ENCODE assay signal across 17 cellular contexts in the genomic region with DNA sequence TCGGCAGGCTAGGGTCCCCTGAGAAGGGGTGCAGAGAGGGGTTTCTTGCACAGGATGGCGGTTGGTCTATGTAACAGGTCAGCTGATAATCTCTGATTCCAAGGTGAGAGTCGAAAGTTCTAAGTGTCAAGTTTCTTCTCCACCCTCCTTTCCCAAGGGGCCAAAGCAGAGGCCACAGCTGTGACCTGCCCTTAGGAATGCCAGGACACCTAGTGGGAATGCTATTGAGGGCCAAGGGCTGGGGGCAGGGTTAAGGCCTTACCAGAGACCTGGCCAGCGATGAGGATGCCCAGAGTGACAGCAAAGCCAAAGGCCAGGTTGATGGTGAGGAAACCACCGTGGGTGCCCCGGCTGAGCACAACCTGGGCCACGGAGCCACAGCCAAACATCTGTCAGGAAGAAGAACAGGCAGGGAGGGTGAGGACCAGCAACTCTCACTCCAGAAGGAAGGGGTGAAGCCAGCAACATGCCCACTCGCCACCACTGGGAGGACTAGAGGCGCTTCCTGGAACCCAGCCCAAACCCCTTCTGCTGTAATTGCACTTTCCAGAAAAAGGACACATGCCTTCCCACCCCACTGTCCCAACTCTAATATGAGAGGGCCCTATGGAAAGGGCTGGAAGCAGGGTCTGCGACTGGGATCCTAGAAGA. TPM values are rescaled to one million over a fixed set of nuclear protein-coding genes. Genes with fewer than 3 reads are reported as not detected.
DNase-seq lines count a peak whose midpoint lies in the region; ATAC-seq and TF ChIP-seq lines count a peak whose summit lies in the region.
"Had no signal": no experiment of that assay in that cellular context is flagged by ENCODE, and none has a peak within 500 bp of the region (broad histone marks: within the 10 kb centered on the region; RNA-seq: fewer than 3 reads in every experiment).

No MANE protein-coding gene starts in this region.

- peaks cover 46% of the 10 kb centered on the region for H3K4me1 Mint-ChIP-seq in CD8-positive, alpha-beta T cell (ENCODE audit: low read depth)
- peaks cover 55 to 71% (median 56%) of the 10 kb centered on the region in 3 donors for H3K4me1 Mint-ChIP-seq in T-cell

- intact Hi-C loops in CD8-positive, alpha-beta T cell (cut with DNase I, micrococcal nuclease) = loop anchor here in 1 of 2 experiments (10.0 kb wide), 1 partner anchor 149 kb away; a partner anchor contains a TSS
- intact Hi-C loops in uterus (cut with DNase I; ENCODE audit: low total_unique reads) = no loop called here

- H3K9me3 Mint-ChIP-seq in CD8-positive, alpha-beta T cell = no peaks in the 10 kb centered on the region
- H3K9me3 Mint-ChIP-seq in T-cell = no peaks in the 10 kb centered on the region
- H3K9me3 Mint-ChIP-seq: activated T-cell treated with anti-CD3 and anti-CD28 coated beads, Interleukin-2, amount 50 U/mL, for 72 hours had no signal

- H3K36me3 Mint-ChIP-seq in CD8-positive, alpha-beta T cell = peaks cover 55% of the 10 kb centered on the region
- peaks cover 26% of the 10 kb centered on the region for H3K36me3 Mint-ChIP-seq in T-cell

- H3K4me1 ChIP-seq in CD8-positive, alpha-beta T cell (ENCODE audit: insufficient read depth, low read length) = peaks cover 35% of the 10 kb centered on the region
- H3K4me1 ChIP-seq in liver (ENCODE audit: control insufficient read depth in 4 of 4, insufficient read depth in 4 of 4, low read length in 3 of 4) (peaks cover 12 to 44% (median 24%) of the 10 kb centered on the region in 4 donors), uterus (peaks cover 0 to 9% of the 10 kb centered on the region in 2 donors)

- TF ChIP-seq RAD21 in liver (IDR thresholded peaks at IDR 0.05) = no peak

- in situ Hi-C loops in GM13977 (cut with MboI; ENCODE audit: low pct_unique_long_range_greater_than_20kb, low sequenced_read_pairs, unreplicated experiment) = no loop called here

- no peak for DNase-seq in CD8-positive, alpha-beta T cell
- DNase-seq in T-cell (no peak), GM13977 (ENCODE audit: low spot score) (no peak), uterus (no peak)
- DNase-seq in stimulated activated CD4-positive, alpha-beta T cell treated with anti-CD3 and anti-CD28 coated beads, Interleukin-4, amount 100 ng/mL, for 4 hours = no peak
- DNase-seq: activated CD4-positive, alpha-beta T cell treated with anti-CD3 and anti-CD28 coated beads, Interleukin-2, amount 50 U/mL, for 48 hours; activated T-cell treated with anti-CD3 and anti-CD28 coated beads, Interleukin-2, amount 50 U/mL, for 72 hours; AML-193; KBM-7; left colon; NCI-H1092; NCI-H526 treated with DMSO at 0.1 percent for 48 hours had no signal

- no peak overlapping the region for H3K4me3 ChIP-seq in CD8-positive, alpha-beta T cell (ENCODE audit: low read depth, low read length)
- H3K4me3 ChIP-seq in liver (ENCODE audit: low read depth in 1 of 3, low read length in 3 of 3) (no peak overlapping the region), uterus (no peak overlapping the region)

- no peak for ATAC-seq in CD8-positive, alpha-beta T cell
- ATAC-seq in T-cell (replicated peaks in 1 of 4) (no peak), HG03521 (IDR thresholded peaks at IDR 0.05; ENCODE audit: unreplicated experiment) (no peak)
- ATAC-seq: activated T-cell treated with anti-CD3 and anti-CD28 coated beads, Interleukin-2, amount 50 U/mL, for 72 hours; left colon; Panc1; SK-N-SH treated with all-trans-retinoic acid at 6 μM for 48 hours had no signal

- H3K9ac ChIP-seq in liver (ENCODE audit: low read depth in 1 of 2, low read length in 2 of 2) = no peak overlapping the region

- peak overlapping the region; percentile 82 for H3K27ac ChIP-seq in 22Rv1
- H3K27ac ChIP-seq in CD8-positive, alpha-beta T cell (ENCODE audit: low read depth, low read length) = no peak overlapping the region
- peak overlapping the region; percentile 42 to 70 for H3K27ac ChIP-seq in liver (ENCODE audit: low read depth in 1 of 2, low read length in 2 of 2)
- H3K27ac ChIP-seq in uterus = no peak overlapping the region

- no peaks in the 10 kb centered on the region for H3K27me3 Mint-ChIP-seq in CD8-positive, alpha-beta T cell (ENCODE audit: low read depth)
- H3K27me3 Mint-ChIP-seq in T-cell = no peaks in the 10 kb centered on the region

- H3K4me3 Mint-ChIP-seq in CD8-positive, alpha-beta T cell = no peak overlapping the region
- peak overlapping the region in 1 of 3 donors; percentile 94 for H3K4me3 Mint-ChIP-seq in T-cell
- H3K4me3 Mint-ChIP-seq: activated T-cell treated with anti-CD3 and anti-CD28 coated beads, Interleukin-2, amount 50 U/mL, for 72 hours had no signal

- no peak for TF ChIP-seq POLR2A in uterus (IDR thresholded peaks at IDR 0.05)

- TF ChIP-seq CTCF in 22Rv1 (IDR thresholded peaks at IDR 0.05) = no peak
- no peak for TF ChIP-seq CTCF in CD8-positive, alpha-beta T cell (IDR thresholded peaks at IDR 0.05)
- no peak for TF ChIP-seq CTCF in liver (IDR thresholded peaks at IDR 0.05; ENCODE audit: low read depth, low read length, missing input control)
- no peak for TF ChIP-seq CTCF in GM13977 (IDR thresholded peaks at IDR 0.05; ENCODE audit: extremely low read depth, insufficient read depth, missing control alignments)
- no peak for TF ChIP-seq CTCF in uterus (IDR thresholded peaks at IDR 0.05)

- CTCF ChIA-PET in CD8-positive, alpha-beta T cell (lab: Charles Lee) = interaction anchor here (1.1 to 9.7 kb wide), 6 partner anchors 9 to 69 kb away, joined by 3 to 70 read pairs (median 16); no protein-coding TSS in a partner anchor
- CTCF ChIA-PET in T-cell (lab: Charles Lee) = interaction anchor here (0.6 to 1.8 kb wide), 4 partner anchors 23 to 38 kb away, joined by 3 to 6 read pairs (median 3); no protein-coding TSS in a partner anchor

- POLR2A ChIA-PET in CD8-positive, alpha-beta T cell (lab: Charles Lee) = no interaction called here
- POLR2A ChIA-PET in T-cell (lab: Charles Lee) = no interaction called here

- WGBS in liver = 69% methylated on average over 10 of the region's 10 CpGs

- H3K27ac Mint-ChIP-seq in CD8-positive, alpha-beta T cell = peak overlapping the region; percentile 81
- peak overlapping the region; percentile 92 to 98 for H3K27ac Mint-ChIP-seq in T-cell
- H3K27ac Mint-ChIP-seq: activated T-cell treated with anti-CD3 and anti-CD28 coated beads, Interleukin-2, amount 50 U/mL, for 72 hours had no signal

- peaks cover 27% of the 10 kb centered on the region for H3K36me3 ChIP-seq in CD8-positive, alpha-beta T cell (ENCODE audit: insufficient read depth, low read length)
- H3K36me3 ChIP-seq in liver (ENCODE audit: control insufficient read depth in 4 of 4, insufficient read depth in 3 of 4, low read depth in 1 of 4, low read length in 3 of 4) = peaks cover 12 to 20% (median 16%) of the 10 kb centered on the region in 4 donors
- no peaks in the 10 kb centered on the region for H3K36me3 ChIP-seq in uterus

- H3K27me3 ChIP-seq in CD8-positive, alpha-beta T cell (ENCODE audit: insufficient read depth, low read length) = no peaks in the 10 kb centered on the region
- no peaks in the 10 kb centered on the region for H3K27me3 ChIP-seq in liver (ENCODE audit: control insufficient read depth in 4 of 4, insufficient read depth in 4 of 4, low read length in 3 of 4)
- H3K27me3 ChIP-seq in uterus = no peaks in the 10 kb centered on the region

- H3K9me3 ChIP-seq in CD8-positive, alpha-beta T cell (ENCODE audit: low read length) = no peaks in the 10 kb centered on the region
- no peaks in the 10 kb centered on the region for H3K9me3 ChIP-seq in liver (ENCODE audit: control insufficient read depth in 4 of 4, low read length in 3 of 4)
- H3K9me3 ChIP-seq in uterus = no peaks in the 10 kb centered on the region

TF ChIP-seq in liver, 16 proteins besides CTCF, POLR2A, EP300 and RAD21 (continues in another document):
- TF ChIP-seq, protein P1, sequence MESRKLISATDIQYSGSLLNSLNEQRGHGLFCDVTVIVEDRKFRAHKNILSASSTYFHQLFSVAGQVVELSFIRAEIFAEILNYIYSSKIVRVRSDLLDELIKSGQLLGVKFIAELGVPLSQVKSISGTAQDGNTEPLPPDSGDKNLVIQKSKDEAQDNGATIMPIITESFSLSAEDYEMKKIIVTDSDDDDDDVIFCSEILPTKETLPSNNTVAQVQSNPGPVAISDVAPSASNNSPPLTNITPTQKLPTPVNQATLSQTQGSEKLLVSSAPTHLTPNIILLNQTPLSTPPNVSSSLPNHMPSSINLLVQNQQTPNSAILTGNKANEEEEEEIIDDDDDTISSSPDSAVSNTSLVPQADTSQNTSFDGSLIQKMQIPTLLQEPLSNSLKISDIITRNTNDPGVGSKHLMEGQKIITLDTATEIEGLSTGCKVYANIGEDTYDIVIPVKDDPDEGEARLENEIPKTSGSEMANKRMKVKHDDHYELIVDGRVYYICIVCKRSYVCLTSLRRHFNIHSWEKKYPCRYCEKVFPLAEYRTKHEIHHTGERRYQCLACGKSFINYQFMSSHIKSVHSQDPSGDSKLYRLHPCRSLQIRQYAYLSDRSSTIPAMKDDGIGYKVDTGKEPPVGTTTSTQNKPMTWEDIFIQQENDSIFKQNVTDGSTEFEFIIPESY (IDR thresholded peaks at IDR 0.05) = no peak
- TF ChIP-seq, protein P2, sequence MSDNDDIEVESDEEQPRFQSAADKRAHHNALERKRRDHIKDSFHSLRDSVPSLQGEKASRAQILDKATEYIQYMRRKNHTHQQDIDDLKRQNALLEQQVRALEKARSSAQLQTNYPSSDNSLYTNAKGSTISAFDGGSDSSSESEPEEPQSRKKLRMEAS (IDR thresholded peaks at IDR 0.05) = no peak
- TF ChIP-seq TAF1 (conservative IDR thresholded peaks at IDR 0.05) (no peak), NR2F2 (IDR thresholded peaks at IDR 0.05) (no peak)

RNA-seq across cellular contexts. Expression of a gene that starts 3.8 kb away (rescaled TPM):
- total RNA-seq in CD8-positive, alpha-beta T cell = 10 to 100 TPM; 48.0 to 50.3 TPM
- total RNA-seq in T-cell (100 to 1,000 TPM in 3 of 5 donors, 10 to 100 TPM in 2; 85.7 to 130 (median 111) TPM), liver (100 to 1,000 TPM in 1 of 2 donors, 10 to 100 TPM in 1; 60.5 to 109 TPM), uterus (10 to 100 TPM in 1 of 4 donors, 1 to 10 TPM in 2, not detected in 1; 2.8 to 14.4 (median 5.8) TPM)
- polyA plus RNA-seq in liver = 100 to 1,000 TPM in 1 of 2 donors, 10 to 100 TPM in 1; 65.7 to 124 TPM

RNA-seq across cellular contexts. Expression of a gene that starts 30.1 kb away (rescaled TPM):
- 10 to 100 TPM; 41.8 to 42.3 TPM for total RNA-seq in CD8-positive, alpha-beta T cell
- total RNA-seq in T-cell = 10 to 100 TPM; 35.1 to 57.6 (median 47.1) TPM
- 10 to 100 TPM; 10.6 to 20.2 TPM for total RNA-seq in liver
- 10 to 100 TPM in 1 of 2 donors, 1 to 10 TPM in 1; 8.8 to 16.9 TPM for polyA plus RNA-seq in liver
- total RNA-seq in uterus = 10 to 100 TPM in 2 of 4 donors, 1 to 10 TPM in 2; 7.9 to 35.4 (median 15.8) TPM

RNA-seq across cellular contexts. Expression of a gene that starts 41.3 kb away (rescaled TPM):
- total RNA-seq in CD8-positive, alpha-beta T cell = not detected
- total RNA-seq in T-cell (1 to 10 TPM in 1 of 5 donors, under 1 TPM in 4; 0.20 to 1.4 (median 0.44) TPM), liver (10 to 100 TPM in 1 of 2 donors, 1 to 10 TPM in 1; 4.8 to 17.1 TPM), uterus (1 to 10 TPM in 3 of 4 donors, not detected in 1; 1.3 to 4.6 (median 2.1) TPM)
- polyA plus RNA-seq in liver = 10 to 100 TPM; 11.9 to 22.3 TPM
- total RNA-seq: activated T-cell treated with anti-CD3 and anti-CD28 coated beads, Interleukin-2, amount 50 U/mL, for 72 hours had no signal

Comparison
In these comparisons a context has a peak if more than half of its experiments do, and no peak if none do; other contexts are left out.
1. H3K27ac ChIP-seq: peak in 22Rv1 (single experiment) and liver (2 of 2); none in CD8-positive, alpha-beta T cell (single experiment) and uterus (0 of 2).